Comparison of ENCODE assay signal across 8 cellular contexts in the genomic region with DNA sequence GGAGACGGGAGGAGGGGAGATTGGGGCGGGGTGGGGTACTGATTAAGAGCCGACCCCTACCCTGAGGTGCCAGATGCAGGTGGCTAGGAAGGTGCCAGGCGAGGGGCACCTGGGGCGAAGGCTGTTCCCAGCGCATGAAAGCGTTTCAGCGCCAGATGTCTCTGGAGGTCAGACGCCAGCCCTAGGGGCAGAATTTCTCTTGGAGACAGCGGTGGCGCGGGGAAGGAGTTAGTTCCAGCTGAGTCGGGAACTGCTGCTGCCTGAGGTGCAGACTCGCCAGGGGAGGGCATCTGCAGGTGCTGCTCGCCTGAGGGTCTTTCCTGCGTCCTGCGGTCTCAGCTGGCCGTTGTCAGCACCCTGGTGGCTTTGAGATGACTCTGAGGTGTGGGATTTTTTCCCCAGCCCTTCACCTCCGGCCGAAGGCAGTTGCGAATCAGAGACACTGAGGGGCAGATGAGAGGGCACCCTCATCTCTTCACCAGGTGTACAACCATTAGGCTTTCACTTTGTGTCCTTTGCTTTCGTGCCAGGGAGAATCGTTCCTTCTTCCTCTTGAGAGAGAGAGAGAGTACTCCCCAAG. TPM values are rescaled to one million over a fixed set of nuclear protein-coding genes. Genes with fewer than 3 reads are reported as not detected.
DNase-seq lines count a peak whose midpoint lies in the region; ATAC-seq and TF ChIP-seq lines count a peak whose summit lies in the region.

No MANE protein-coding gene starts in this region.

- peak; percentile 36 for ATAC-seq in GM18907 (IDR thresholded peaks at IDR 0.05; ENCODE audit: unreplicated experiment)

- CTCF ChIA-PET in A673 (lab: Charles Lee) = interaction anchor here (0.5 to 0.7 kb wide), 3 partner anchors 21 to 573 kb away, joined by 3 to 8 read pairs (median 4); no protein-coding TSS in a partner anchor

- H3K36me3 ChIP-seq in A673 (ENCODE audit: insufficient read depth, low read length, poor library complexity, severe bottlenecking) (no peaks in the 10 kb centered on the region), stomach (no peaks in the 10 kb centered on the region)

- H3K9me3 Mint-ChIP-seq in T-helper 2 cell treated with Interferon-gamma antibody and Interleukin-4, amounts not matched to agents 5 μg/mL and 100 μg/mL, for 36 hours = no peaks in the 10 kb centered on the region

- peaks cover 31% of the 10 kb centered on the region for H3K27me3 Mint-ChIP-seq in T-helper 2 cell treated with Interferon-gamma antibody and Interleukin-4, amounts not matched to agents 5 μg/mL and 100 μg/mL, for 36 hours (ENCODE audit: low read depth)

- H3K27me3 ChIP-seq in A673 (replicated peaks; ENCODE audit: insufficient read depth, low read depth, low read length, poor library complexity) (no peaks in the 10 kb centered on the region), dorsolateral prefrontal cortex (no peaks in the 10 kb centered on the region), stomach (peaks cover 0 to 15% (median 0%) of the 10 kb centered on the region in 3 donors)

- no peak for TF ChIP-seq CTCF in A673 (conservative IDR thresholded peaks at IDR 0.05; ENCODE audit: low read depth, low read length)
- TF ChIP-seq CTCF in LNCAP (IDR thresholded peaks at IDR 0.05) = peak; percentile 23; the same call in 1 of the 2 replicates
- peak in 11 of 56 donors; percentile 4 to 27 (median 14) for TF ChIP-seq CTCF in dorsolateral prefrontal cortex (IDR thresholded peaks at IDR 0.05 in 54 of 56, conservative IDR thresholded peaks at IDR 0.05 in 2 of 56; ENCODE audit: low read depth in 1 of 56, partially characterized antibody in 56 of 56)
- TF ChIP-seq CTCF in stomach (IDR thresholded peaks at IDR 0.05) = no peak

- H3K27ac ChIP-seq in A673 (ENCODE audit: low read depth, low read length, poor library complexity, severe bottlenecking) (no peak overlapping the region), dorsolateral prefrontal cortex (peak overlapping the region in 55 of 59 donors; percentile 44 to 97 (median 92)), stomach (peak overlapping the region; percentile 79 to 96 (median 84))

- H3K36me3 Mint-ChIP-seq in T-helper 2 cell treated with Interferon-gamma antibody and Interleukin-4, amounts not matched to agents 5 μg/mL and 100 μg/mL, for 36 hours (ENCODE audit: low read depth) = no peaks in the 10 kb centered on the region

- no peak for TF ChIP-seq EP300 in stomach (IDR thresholded peaks at IDR 0.05)

- peak overlapping the region; percentile 54 for H3K4me3 ChIP-seq in A673 (ENCODE audit: low read depth, low read length, poor library complexity, severe bottlenecking)
- peak overlapping the region; percentile 46 to 90 (median 77) for H3K4me3 ChIP-seq in dorsolateral prefrontal cortex
- H3K4me3 ChIP-seq in stomach = peak overlapping the region; percentile 70 to 90 (median 76)

- H3K4me1 Mint-ChIP-seq in T-helper 2 cell treated with Interferon-gamma antibody and Interleukin-4, amounts not matched to agents 5 μg/mL and 100 μg/mL, for 36 hours (ENCODE audit: low read depth) = peaks cover 13% of the 10 kb centered on the region

- intact Hi-C loops in A673 (cut with micrococcal nuclease; ENCODE audit: unreplicated experiment) = no loop called here
- intact Hi-C loops in dorsolateral prefrontal cortex (cut with DNase I) = loop anchor here (2.0 kb wide), 3 partner anchors 17 to 55 kb away; a partner anchor contains a TSS
- intact Hi-C loops in stomach (cut with DNase I; ENCODE audit: low total_unique reads) = no loop called here

- H3K27ac Mint-ChIP-seq in T-helper 2 cell treated with Interferon-gamma antibody and Interleukin-4, amounts not matched to agents 5 μg/mL and 100 μg/mL, for 36 hours = no peak overlapping the region

- WGBS in stomach, 5 donors = 0 to 8% (median 2%) methylated on average over 9 to 23 of the region's 23 CpGs

- H3K4me1 ChIP-seq in A673 (ENCODE audit: insufficient read depth, low read length, poor library complexity, severe bottlenecking) = peaks cover 14% of the 10 kb centered on the region
- H3K4me1 ChIP-seq in stomach = peaks cover 16 to 46% (median 38%) of the 10 kb centered on the region in 4 donors

- peak overlapping the region; percentile 79 for H3K4me3 Mint-ChIP-seq in T-helper 2 cell treated with Interferon-gamma antibody and Interleukin-4, amounts not matched to agents 5 μg/mL and 100 μg/mL, for 36 hours

- DNase-seq in A673 (ENCODE audit: low spot score) (peak; percentile 38), dorsolateral prefrontal cortex (peak; percentile 16 to 63 (median 42)), medulla oblongata (ENCODE audit: extremely low spot score) (peak; percentile 59), stomach (peak; percentile 65), amniotic stem cell (lab: John Stamatoyannopoulos, UW) (no peak)
- DNase-seq in T-helper 2 cell treated with Interferon-gamma antibody and Interleukin-4, amounts not matched to agents 5 μg/mL and 100 μg/mL, for 36 hours (ENCODE audit: low spot score) = no peak

- no peaks in the 10 kb centered on the region for H3K9me3 ChIP-seq in A673 (ENCODE audit: low read depth, low read length, poor library complexity, severe bottlenecking)
- no peaks in the 10 kb centered on the region for H3K9me3 ChIP-seq in stomach

- TF ChIP-seq POLR2A in stomach (IDR thresholded peaks at IDR 0.05) = no peak

- BruUV-seq in A673 (replicated peaks; lab: Mats Ljungman, UMichigan) = no TSS peak

- POLR2A ChIA-PET in A673 (lab: Charles Lee; ENCODE audit: low non-redundant PET) = interaction anchor here (0.6 kb wide), 1 partner anchor 449 kb away, joined by 4 read pairs; no protein-coding TSS in a partner anchor

RNA-seq across cellular contexts. Expression of a gene that starts 0.5 kb away (rescaled TPM):
- total RNA-seq in A673 (2021) = 2.6 and 4.1 TPM in 2 replicates
- total RNA-seq in dorsolateral prefrontal cortex = 10 to 100 TPM in 32 of 120 experiments, 1 to 10 TPM in 88; 1.9 to 21.3 (median 7.9) TPM
- 100 to 1,000 TPM in 3 of 5 donors, 10 to 100 TPM in 2; 21.4 to 137 (median 118) TPM for total RNA-seq in stomach
- polyA plus RNA-seq in stomach = 10 to 100 TPM; 14.0 to 22.0 (median 21.2) TPM

RNA-seq across cellular contexts. Expression of a gene that starts 28.4 kb away (rescaled TPM):
- 2.6 and 4.4 TPM in 2 replicates for total RNA-seq in A673 (2021)
- total RNA-seq in dorsolateral prefrontal cortex = 10 to 100 TPM in 45 of 120 experiments, 1 to 10 TPM in 75; 5.0 to 13.9 (median 9.3) TPM
- total RNA-seq in stomach = 10 to 100 TPM in 3 of 5 donors, 1 to 10 TPM in 2; 1.2 to 30.4 (median 13.9) TPM
- polyA plus RNA-seq in stomach = 10 to 100 TPM in 2 of 3 donors, 1 to 10 TPM in 1; 9.0 to 15.4 (median 10.8) TPM

RNA-seq across cellular contexts. Expression of a gene that starts 52.4 kb away (rescaled TPM):
- total RNA-seq in A673 (2021) (98.4 and 102 TPM in 2 replicates), dorsolateral prefrontal cortex (100 to 1,000 TPM; 132 to 285 (median 204) TPM), stomach (100 to 1,000 TPM in 2 of 5 donors, 10 to 100 TPM in 3; 17.4 to 124 (median 85.8) TPM)
- polyA plus RNA-seq in stomach = 10 to 100 TPM in 2 of 3 donors, 1 to 10 TPM in 1; 7.3 to 18.0 (median 12.1) TPM

Comparison
In these comparisons a context has a peak if more than half of its experiments do, and no peak if none do; other contexts are left out.
1. DNase-seq: peak in A673 (single experiment), dorsolateral prefrontal cortex (10 of 10), medulla oblongata (single experiment) and stomach (single experiment); none in T-helper 2 cell treated with Interferon-gamma antibody and Interleukin-4, amounts not matched to agents 5 μg/mL and 100 μg/mL, for 36 hours (single experiment) and amniotic stem cell (single experiment).
2. intact Hi-C loops: an anchor here in dorsolateral prefrontal cortex (2.0 kb wide); none called in A673 and stomach.
3. Peak in every context shown above with its lines, with median percentiles within 50 percentile points of each other: H3K4me3 ChIP-seq.